16 cellular contexts compared by ENCODE assay signal in genomic region chr3:188021502-188022040, GRCh38.
DNase-seq lines count a peak whose midpoint lies in the region; ATAC-seq and TF ChIP-seq lines count a peak whose summit lies in the region.
"Had no signal": no experiment of that assay in that cellular context is flagged by ENCODE, and none has a peak within 500 bp of the region (broad histone marks: within the 10 kb centered on the region; RNA-seq: fewer than 3 reads in every experiment).

No MANE protein-coding gene starts in this region.

- H3K23ac ChIP-seq in IMR-90 (ENCODE audit: low read depth, low read length): no peak overlapping the region

- H4K5ac ChIP-seq in IMR-90 (ENCODE audit: low read depth, low read length): peak overlapping the region; percentile 53

- POLR2A ChIA-PET in IMR-90 (lab: Charles Lee; ENCODE audit: unreplicated experiment): no interaction called here

- dilution Hi-C loops in IMR-90 (cut with HindIII; ENCODE audit: low sequenced_read_pairs, unreplicated experiment): no loop called here

- no peak for TF ChIP-seq RAD21 in IMR-90 (IDR thresholded peaks at IDR 0.05; ENCODE audit: low read length)

- peak overlapping the region; percentile 32 to 55; a peak in 3 of 4 replicates for H4K8ac ChIP-seq in IMR-90 (ENCODE audit: low read depth in 2 of 2, low read length in 2 of 2)

- H2BK120ac ChIP-seq in IMR-90 (ENCODE audit: low read depth, low read length): peak overlapping the region; percentile 79

- peak overlapping the region; percentile 81 for H4K91ac ChIP-seq in IMR-90 (ENCODE audit: insufficient read depth, low read depth, low read length)

- 20% methylated on average over 1 of the region's 7 CpGs; no CpG with 5 or more reads in 1 of the 2 experiments for WGBS in IMR-90 (ENCODE audit: extremely low coverage in 2 of 2, insufficient read length in 1 of 2), 2 experiments
- 95 to 96% methylated on average over 5 to 7 of the region's 7 CpGs for whole genome bisulfite sequencing in mesodermal cell (ENCODE audit: insufficient coverage in 2 of 2), 2 experiments

- no peak overlapping the region for H3K9ac ChIP-seq in IMR-90 (ENCODE audit: low read depth, low read length)

- peak overlapping the region; percentile 50 for H2AFZ ChIP-seq in IMR-90 (replicated peaks; ENCODE audit: low read length, poor library complexity)

- no peak overlapping the region for H2AK9ac ChIP-seq in IMR-90 (replicated peaks; ENCODE audit: low read depth, low read length, poor library complexity)

- TF ChIP-seq CTCF in AG10803 (conservative IDR thresholded peaks at IDR 0.05; ENCODE audit: low read length): no peak
- TF ChIP-seq CTCF in IMR-90 (conservative IDR thresholded peaks at IDR 0.05; ENCODE audit: low read depth, low read length): no peak
- TF ChIP-seq CTCF in choroid plexus epithelial cell (conservative IDR thresholded peaks at IDR 0.05; ENCODE audit: low read depth, low read length): no peak

- H3K56ac ChIP-seq in IMR-90 (ENCODE audit: extremely low read depth, insufficient read depth, low read length): no peak overlapping the region

- peak overlapping the region; percentile 75; the same call in 1 of the 2 replicates for H3K14ac ChIP-seq in IMR-90 (replicated peaks; ENCODE audit: low read depth, low read length)

- ATAC-seq in IMR-90 (ENCODE audit: low read depth) (peak; percentile 89), esophagus mucosa (no peak)
- ATAC-seq: gastroesophageal sphincter had no signal

- peak overlapping the region; percentile 77 for H3K4ac ChIP-seq in IMR-90 (ENCODE audit: low read depth, low read length)

- H3K9me3 ChIP-seq in IMR-90 (ENCODE audit: control insufficient read depth, insufficient read depth, low read length) (no peaks in the 10 kb centered on the region), mesodermal cell (ENCODE audit: control insufficient read depth, low read length) (no peaks in the 10 kb centered on the region)
- H3K9me3 ChIP-seq: gastroesophageal sphincter had no signal

- intact Hi-C loops in IMR-90 (cut with micrococcal nuclease): no loop called here

- H3K4me3 ChIP-seq in AG10803 (ENCODE audit: low read length) (no peak overlapping the region), IMR-90 (ENCODE audit: insufficient read depth, low read depth, low read length) (no peak overlapping the region), choroid plexus epithelial cell (ENCODE audit: low read depth, low read length) (no peak overlapping the region), mesodermal cell (ENCODE audit: extremely low read depth, insufficient read depth, low read length, poor library complexity, severe bottlenecking) (no peak overlapping the region)
- H3K4me3 ChIP-seq: coronary artery, gastroesophageal sphincter had no signal

- CTCF ChIA-PET in IMR-90 (lab: Yijun Ruan, JAX): interaction anchor here (1.4 kb wide), 1 partner anchor 281 kb away, joined by 3 read pairs; no protein-coding TSS in a partner anchor

- peaks cover 3% of the 10 kb centered on the region; the same call in 1 of the 2 replicates for H3K27me3 ChIP-seq in IMR-90 (ENCODE audit: control insufficient read depth, insufficient read depth, low read length)
- H3K27me3 ChIP-seq: gastroesophageal sphincter had no signal

- H2BK20ac ChIP-seq in IMR-90 (ENCODE audit: low read depth, low read length): peak overlapping the region; percentile 50

- H2BK5ac ChIP-seq in IMR-90 (ENCODE audit: low read depth, low read length, poor library complexity, severe bottlenecking): peak overlapping the region; percentile 85

- peak overlapping the region; percentile 67 for H3K27ac ChIP-seq in IMR-90 (ENCODE audit: insufficient read depth, low read length)
- H3K27ac ChIP-seq in mesodermal cell (ENCODE audit: low read depth, low read length, severe bottlenecking): peak overlapping the region; percentile 47
- H3K27ac ChIP-seq: gastroesophageal sphincter had no signal

- H3K79me1 ChIP-seq in IMR-90 (ENCODE audit: low read depth in 1 of 2, low read length in 2 of 2): no peaks in the 10 kb centered on the region

- peak overlapping the region; percentile 4; the same call in 1 of the 2 replicates for H3K4me2 ChIP-seq in IMR-90 (ENCODE audit: low read depth, low read length)

- no peaks in the 10 kb centered on the region for H3K36me3 ChIP-seq in IMR-90 (ENCODE audit: control insufficient read depth, insufficient read depth, low read length)
- H3K36me3 ChIP-seq in mesodermal cell (ENCODE audit: control insufficient read depth, insufficient read depth, low read length): no peaks in the 10 kb centered on the region
- H3K36me3 ChIP-seq: gastroesophageal sphincter had no signal

- in situ Hi-C loops in IMR-90 (cut with MboI; ENCODE audit: low sequenced_read_pairs): no loop called here

- H2BK15ac ChIP-seq in IMR-90 (ENCODE audit: low read depth, low read length): peak overlapping the region; percentile 79; the same call in 2 of the 3 replicates

- no TSS peak for BruUV-seq in IMR-90 (replicated peaks; lab: Mats Ljungman, UMichigan)

- H3K9me1 ChIP-seq in IMR-90 (ENCODE audit: insufficient read depth, low read length): no peaks in the 10 kb centered on the region

- peaks cover 5% of the 10 kb centered on the region for H3K4me1 ChIP-seq in IMR-90 (ENCODE audit: control insufficient read depth, insufficient read depth, low read length)
- peaks cover 5% of the 10 kb centered on the region for H3K4me1 ChIP-seq in mesodermal cell (ENCODE audit: control insufficient read depth, insufficient read depth, low read length, poor library complexity, severe bottlenecking)
- H3K4me1 ChIP-seq: gastroesophageal sphincter had no signal

- H2AK5ac ChIP-seq in IMR-90 (ENCODE audit: low read depth, low read length): peak overlapping the region; percentile 60

- no peaks in the 10 kb centered on the region for H4K20me1 ChIP-seq in IMR-90 (ENCODE audit: insufficient read depth, low read length)

- H3K18ac ChIP-seq in IMR-90 (ENCODE audit: low read depth, low read length): peak overlapping the region; percentile 76; the same call in 1 of the 2 replicates

- no peak for TF ChIP-seq POLR2A in IMR-90 (IDR thresholded peaks at IDR 0.05; ENCODE audit: low read depth, low read length)

- peak; percentile 50 for DNase-seq in AG10803 (ENCODE audit: low read depth)
- DNase-seq in IMR-90: peak; percentile 84
- peak; percentile 91 for DNase-seq in choroid plexus epithelial cell (ENCODE audit: low read depth)
- no peak for DNase-seq in stimulated activated CD4-positive, alpha-beta T cell treated with anti-CD3 and anti-CD28 coated beads, Interleukin-2, amount 100 ng/mL, for 48 hours
- no peak for DNase-seq in activated T-cell treated with anti-CD3 and anti-CD28 coated beads for 4 hours
- DNase-seq in SW 1271 (lab: John Stamatoyannopoulos, UW): no peak
- DNase-seq: activated CD8-positive, alpha-beta memory T cell treated with anti-CD3 and anti-CD28 coated beads, Interleukin-2, amount 50 U/mL, for 48 hours; activated naive CD8-positive, alpha-beta T cell treated with anti-CD3 and anti-CD28 coated beads for 36 hours; DMS153; midbrain; NCI-H1048; NCI-H446 had no signal

TF ChIP-seq in IMR-90, 13 proteins besides CTCF, POLR2A, EP300 and RAD21:
- peak; percentile 27; the same call in 1 of the 2 replicates for TF ChIP-seq MAFK (IDR thresholded peaks at IDR 0.05; ENCODE audit: low read depth, low read length)
- no peak for TF ChIP-seq NFE2L2 (IDR thresholded peaks at IDR 0.05; ENCODE audit: low read depth, low read length)
- TF ChIP-seq MAZ (IDR thresholded peaks at IDR 0.05; ENCODE audit: borderline replicate concordance, low read depth, low read length): no peak
- no peak for TF ChIP-seq BHLHE40 (IDR thresholded peaks at IDR 0.05; ENCODE audit: low read depth, low read length)
- no peak for TF ChIP-seq ELK1 (IDR thresholded peaks at IDR 0.05; ENCODE audit: borderline replicate concordance, low read depth, low read length)
- 0 out of 2 replicates have a peak, but pooled peaks have one; percentile 5 for TF ChIP-seq FOS (IDR thresholded peaks at IDR 0.05; ENCODE audit: low read depth, low read length)
- no peak for TF ChIP-seq RFX5 (IDR thresholded peaks at IDR 0.05; ENCODE audit: low read depth, low read length)
- peak; percentile 53; the same call in 1 of the 2 replicates for TF ChIP-seq CEBPB (IDR thresholded peaks at IDR 0.05; ENCODE audit: low read depth, low read length)
- no peak for TF ChIP-seq CHD1 (IDR thresholded peaks at IDR 0.05; ENCODE audit: low read depth, low read length)
- no peak for TF ChIP-seq MXI1 (IDR thresholded peaks at IDR 0.05; ENCODE audit: borderline replicate concordance, low read depth, low read length)
- TF ChIP-seq RCOR1 (IDR thresholded peaks at IDR 0.05; ENCODE audit: insufficient replicate concordance, low read length): peak; percentile 18
- TF ChIP-seq SMC3 (IDR thresholded peaks at IDR 0.05; ENCODE audit: low read depth, low read length): peak; percentile 24; the same call in 1 of the 2 replicates
- no peak for TF ChIP-seq USF2 (IDR thresholded peaks at IDR 0.05; ENCODE audit: low read depth, low read length)

Comparison
In these comparisons a context has a peak if more than half of its experiments do, and no peak if none do; other contexts are left out.
1. DNase-seq: peak in AG10803 (single experiment), IMR-90 (single experiment) and choroid plexus epithelial cell (single experiment); none in stimulated activated CD4-positive, alpha-beta T cell treated with anti-CD3 and anti-CD28 coated beads, Interleukin-2, amount 100 ng/mL, for 48 hours (0 of 2), activated T-cell treated with anti-CD3 and anti-CD28 coated beads for 4 hours (single experiment) and SW 1271 (0 of 2).